In genomic region chr6:137798846-137799245, GRCh38 we compare ENCODE assay signal across 20 cellular contexts.
DNase-seq lines count a peak whose midpoint lies in the region; ATAC-seq lines count a peak whose summit lies in the region.
"Had no signal": no experiment of that assay in that cellular context is flagged by ENCODE, and none has a peak within 500 bp of the region (broad histone marks: within the 10 kb centered on the region; RNA-seq: fewer than 3 reads in every experiment).

No MANE protein-coding gene starts in this region.

- peak overlapping the region; percentile 72 for H3K27ac Mint-ChIP-seq in T-helper 1 cell treated with Interleukin-12 subunit alpha and Interleukin-12 subunit beta and Interleukin-4 antibody, amounts not matched to agents 30 μg/mL and 1 μg/mL, for 36 hours
- H3K27ac Mint-ChIP-seq in activated naive CD4-positive, alpha-beta T cell treated with anti-CD3 and anti-CD28 coated beads, Interleukin-2, amount 50 U/mL, for 24 hours = peak overlapping the region; percentile 83
- H3K27ac Mint-ChIP-seq in immature natural killer cell = peak overlapping the region in 5 of 6 donors; percentile 63 to 95 (median 88)

- H3K27me3 Mint-ChIP-seq in T-helper 1 cell treated with Interleukin-12 subunit alpha and Interleukin-12 subunit beta and Interleukin-4 antibody, amounts not matched to agents 30 μg/mL and 1 μg/mL, for 36 hours (ENCODE audit: low read depth) = no peaks in the 10 kb centered on the region
- no peaks in the 10 kb centered on the region for H3K27me3 Mint-ChIP-seq in activated naive CD4-positive, alpha-beta T cell treated with anti-CD3 and anti-CD28 coated beads, Interleukin-2, amount 50 U/mL, for 24 hours
- peaks cover 0 to 4% (median 2%) of the 10 kb centered on the region in 3 donors for H3K27me3 Mint-ChIP-seq in immature natural killer cell (ENCODE audit: low read depth in 3 of 3)

- peak overlapping the region; percentile 15 for H3K4me3 Mint-ChIP-seq in T-helper 1 cell treated with Interleukin-12 subunit alpha and Interleukin-12 subunit beta and Interleukin-4 antibody, amounts not matched to agents 30 μg/mL and 1 μg/mL, for 36 hours
- peak overlapping the region; percentile 64 for H3K4me3 Mint-ChIP-seq in activated naive CD4-positive, alpha-beta T cell treated with anti-CD3 and anti-CD28 coated beads, Interleukin-2, amount 50 U/mL, for 24 hours
- H3K4me3 Mint-ChIP-seq in immature natural killer cell = no peak overlapping the region

- H3K9me3 ChIP-seq in KOPT-K1 (ENCODE audit: insufficient read depth, low read length, poor library complexity, severe bottlenecking) = no peaks in the 10 kb centered on the region
- H3K9me3 ChIP-seq: MG63, upper lobe of left lung had no signal

- H3K4me1 Mint-ChIP-seq in T-helper 1 cell treated with Interleukin-12 subunit alpha and Interleukin-12 subunit beta and Interleukin-4 antibody, amounts not matched to agents 30 μg/mL and 1 μg/mL, for 36 hours (ENCODE audit: low read depth) = peaks cover 67% of the 10 kb centered on the region
- peaks cover 73% of the 10 kb centered on the region for H3K4me1 Mint-ChIP-seq in activated naive CD4-positive, alpha-beta T cell treated with anti-CD3 and anti-CD28 coated beads, Interleukin-2, amount 50 U/mL, for 24 hours
- peaks cover 40 to 48% of the 10 kb centered on the region in 2 donors for H3K4me1 Mint-ChIP-seq in immature natural killer cell

- no peaks in the 10 kb centered on the region for H3K36me3 ChIP-seq in KOPT-K1 (ENCODE audit: insufficient read depth, low read length)
- H3K36me3 ChIP-seq: MG63, upper lobe of left lung, WERI-Rb-1 had no signal

- H3K9me3 Mint-ChIP-seq in T-helper 1 cell treated with Interleukin-12 subunit alpha and Interleukin-12 subunit beta and Interleukin-4 antibody, amounts not matched to agents 30 μg/mL and 1 μg/mL, for 36 hours = peaks cover 5% of the 10 kb centered on the region
- no peaks in the 10 kb centered on the region for H3K9me3 Mint-ChIP-seq in activated naive CD4-positive, alpha-beta T cell treated with anti-CD3 and anti-CD28 coated beads, Interleukin-2, amount 50 U/mL, for 24 hours
- no peaks in the 10 kb centered on the region for H3K9me3 Mint-ChIP-seq in immature natural killer cell

- ATAC-seq in HG03280 (IDR thresholded peaks at IDR 0.05; ENCODE audit: unreplicated experiment) = no peak
- ATAC-seq: left colon, Panc1, SK-N-SH treated with all-trans-retinoic acid at 6 μM for 48 hours had no signal

- H3K36me3 Mint-ChIP-seq in T-helper 1 cell treated with Interleukin-12 subunit alpha and Interleukin-12 subunit beta and Interleukin-4 antibody, amounts not matched to agents 30 μg/mL and 1 μg/mL, for 36 hours (ENCODE audit: low read depth) = peaks cover 13% of the 10 kb centered on the region
- H3K36me3 Mint-ChIP-seq in activated naive CD4-positive, alpha-beta T cell treated with anti-CD3 and anti-CD28 coated beads, Interleukin-2, amount 50 U/mL, for 24 hours = no peaks in the 10 kb centered on the region
- peaks cover 0 to 4% (median 0%) of the 10 kb centered on the region in 3 donors for H3K36me3 Mint-ChIP-seq in immature natural killer cell

- DNase-seq in T-helper 1 cell (no peak), immature natural killer cell (no peak), NCI-H1694 treated with DMSO at 0.1 percent for 48 hours (lab: John Stamatoyannopoulos, UW) (no peak), NCI-H1417 (lab: John Stamatoyannopoulos, UW) (no peak)
- DNase-seq: activated gamma-delta T cell, left colon, MG63, NCI-H2107, upper lobe of left lung, WERI-Rb-1 had no signal

- peak overlapping the region; percentile 58 for H3K27ac ChIP-seq in KOPT-K1 (ENCODE audit: low read depth, low read length, poor library complexity, severe bottlenecking)
- H3K27ac ChIP-seq: 22Rv1, C4-2B, epithelial cell of prostate, parathyroid adenoma, upper lobe of left lung, WERI-Rb-1 had no signal

Comparison
In these comparisons a context has a peak if more than half of its experiments do, and no peak if none do; other contexts are left out.
1. H3K4me3 Mint-ChIP-seq: peak in T-helper 1 cell treated with Interleukin-12 subunit alpha and Interleukin-12 subunit beta and Interleukin-4 antibody, amounts not matched to agents 30 μg/mL and 1 μg/mL, for 36 hours (single experiment) and activated naive CD4-positive, alpha-beta T cell treated with anti-CD3 and anti-CD28 coated beads, Interleukin-2, amount 50 U/mL, for 24 hours (single experiment); none in immature natural killer cell (0 of 5).
2. Peak in every context shown above with its lines, with median percentiles within 50 percentile points of each other: H3K27ac Mint-ChIP-seq.